ENCODE assay signal across 2 cellular contexts in genomic region chr11:1224491-1225385, GRCh38.
TF ChIP-seq lines count a peak whose summit lies in the region.

No MANE protein-coding gene starts in this region.

TF ChIP-seq in IMR-90, 13 proteins besides CTCF, POLR2A, EP300 and RAD21:
- TF ChIP-seq RCOR1 (IDR thresholded peaks at IDR 0.05; ENCODE audit: insufficient replicate concordance, low read length) = no peak
- no peak for TF ChIP-seq USF2 (IDR thresholded peaks at IDR 0.05; ENCODE audit: low read depth, low read length)
- no peak for TF ChIP-seq MAFK (IDR thresholded peaks at IDR 0.05; ENCODE audit: low read depth, low read length)
- TF ChIP-seq RFX5 (IDR thresholded peaks at IDR 0.05; ENCODE audit: low read depth, low read length) = no peak
- TF ChIP-seq BHLHE40 (IDR thresholded peaks at IDR 0.05; ENCODE audit: low read depth, low read length) = no peak
- no peak for TF ChIP-seq FOS (IDR thresholded peaks at IDR 0.05; ENCODE audit: low read depth, low read length)

TF ChIP-seq in H1, 55 proteins besides CTCF, POLR2A, EP300 and RAD21:
- TF ChIP-seq BCL11A (IDR thresholded peaks at IDR 0.05; ENCODE audit: low read depth in 2 of 2, low read length in 2 of 2) = no peak
- no peak for TF ChIP-seq GABPA (IDR thresholded peaks at IDR 0.05; ENCODE audit: borderline replicate concordance, insufficient read depth, low read length)
- TF ChIP-seq, protein P1, sequence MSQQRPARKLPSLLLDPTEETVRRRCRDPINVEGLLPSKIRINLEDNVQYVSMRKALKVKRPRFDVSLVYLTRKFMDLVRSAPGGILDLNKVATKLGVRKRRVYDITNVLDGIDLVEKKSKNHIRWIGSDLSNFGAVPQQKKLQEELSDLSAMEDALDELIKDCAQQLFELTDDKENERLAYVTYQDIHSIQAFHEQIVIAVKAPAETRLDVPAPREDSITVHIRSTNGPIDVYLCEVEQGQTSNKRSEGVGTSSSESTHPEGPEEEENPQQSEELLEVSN (IDR thresholded peaks at IDR 0.05) = no peak
- TF ChIP-seq CREB1 (IDR thresholded peaks at IDR 0.05) = no peak
- TF ChIP-seq, protein P2, sequence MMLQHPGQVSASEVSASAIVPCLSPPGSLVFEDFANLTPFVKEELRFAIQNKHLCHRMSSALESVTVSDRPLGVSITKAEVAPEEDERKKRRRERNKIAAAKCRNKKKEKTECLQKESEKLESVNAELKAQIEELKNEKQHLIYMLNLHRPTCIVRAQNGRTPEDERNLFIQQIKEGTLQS (IDR thresholded peaks at IDR 0.05; ENCODE audit: insufficient read depth, low read depth, low read length) = no peak
- no peak for TF ChIP-seq KDM5A (IDR thresholded peaks at IDR 0.05; ENCODE audit: low read length)
- TF ChIP-seq POLR2AphosphoS5 (IDR thresholded peaks at IDR 0.05; ENCODE audit: low read depth, low read length) = no peak
- TF ChIP-seq JUN (IDR thresholded peaks at IDR 0.05; ENCODE audit: low read depth, low read length) = no peak
